1 cellular context compared by ENCODE assay signal in the genomic region with DNA sequence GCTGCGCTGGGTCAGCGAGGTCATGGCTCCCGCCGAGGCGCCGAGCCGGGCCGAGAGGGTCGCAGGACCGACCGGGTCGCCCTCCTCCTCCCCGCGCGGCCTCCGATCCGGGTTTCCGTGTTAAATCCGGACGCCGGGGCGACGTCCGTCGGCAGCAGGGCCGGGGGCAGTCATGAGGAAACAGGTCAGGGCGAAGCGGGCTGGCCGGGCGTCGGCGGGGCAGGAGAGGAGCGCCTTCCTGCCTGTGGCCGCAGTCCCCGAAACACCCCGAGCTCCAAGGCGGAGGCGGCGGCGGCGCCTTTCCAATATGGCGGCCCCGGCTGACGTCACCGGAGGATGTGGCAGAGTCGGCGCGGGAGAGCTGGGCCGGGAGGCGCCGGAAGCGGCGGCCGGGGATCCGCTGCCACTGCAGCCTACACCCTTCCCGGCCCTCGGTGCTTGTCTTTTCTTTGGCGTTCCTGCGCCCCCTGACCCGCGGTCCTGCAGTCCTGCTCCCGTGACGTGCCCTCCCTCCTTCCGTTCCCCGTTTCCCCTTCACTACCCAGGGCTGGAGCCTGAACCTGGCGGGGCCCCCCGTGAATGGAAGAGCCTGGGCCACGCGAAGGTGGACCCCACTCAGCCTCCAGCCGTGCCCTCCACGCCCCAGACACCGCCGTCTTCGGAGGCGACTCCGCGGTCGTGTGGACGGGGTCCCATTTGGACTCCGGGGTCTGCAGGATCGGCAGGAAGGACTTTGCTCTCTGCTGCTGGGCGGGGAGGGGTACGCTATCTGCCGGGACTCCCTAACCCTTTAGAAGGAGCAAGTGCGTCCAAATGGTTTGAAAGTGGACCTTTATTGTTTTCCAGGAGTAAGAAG.
A peak's percentile ranks its signal among the peaks of the same experiment; 100 is the strongest.
TF ChIP-seq lines count a peak whose summit lies in the region.

A gene (minus strand): TSS at position 309 of the 856 bp plus-strand sequence. CDS start 285 bp downstream, at position 24.

TF ChIP-seq in H1, 55 proteins besides CTCF, POLR2A, EP300 and RAD21 (continued from another document):
- TF ChIP-seq SIN3A (conservative IDR thresholded peaks at IDR 0.05 in 1 of 2, IDR thresholded peaks at IDR 0.05 in 1 of 2; ENCODE audit: low read depth in 1 of 2, low read length in 2 of 2) (peak; percentile 25 to 54; a peak in 2 of 4 replicates), ASH2L (IDR thresholded peaks at IDR 0.05; ENCODE audit: low read length) (peak; percentile 82), JUND (IDR thresholded peaks at IDR 0.05; ENCODE audit: low read length) (peak; percentile 83), POLR2AphosphoS5 (IDR thresholded peaks at IDR 0.05; ENCODE audit: low read depth, low read length) (peak; percentile 86), GTF2F1 (IDR thresholded peaks at IDR 0.05; ENCODE audit: borderline replicate concordance, low read depth, low read length) (0 out of 2 replicates have a peak, but pooled peaks have one; percentile 8)
- TF ChIP-seq, protein P1, sequence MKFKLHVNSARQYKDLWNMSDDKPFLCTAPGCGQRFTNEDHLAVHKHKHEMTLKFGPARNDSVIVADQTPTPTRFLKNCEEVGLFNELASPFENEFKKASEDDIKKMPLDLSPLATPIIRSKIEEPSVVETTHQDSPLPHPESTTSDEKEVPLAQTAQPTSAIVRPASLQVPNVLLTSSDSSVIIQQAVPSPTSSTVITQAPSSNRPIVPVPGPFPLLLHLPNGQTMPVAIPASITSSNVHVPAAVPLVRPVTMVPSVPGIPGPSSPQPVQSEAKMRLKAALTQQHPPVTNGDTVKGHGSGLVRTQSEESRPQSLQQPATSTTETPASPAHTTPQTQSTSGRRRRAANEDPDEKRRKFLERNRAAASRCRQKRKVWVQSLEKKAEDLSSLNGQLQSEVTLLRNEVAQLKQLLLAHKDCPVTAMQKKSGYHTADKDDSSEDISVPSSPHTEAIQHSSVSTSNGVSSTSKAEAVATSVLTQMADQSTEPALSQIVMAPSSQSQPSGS (IDR thresholded peaks at IDR 0.05; ENCODE audit: low read length) = no peak; the same call in 1 of the 2 replicates
